Comparison of ENCODE assay signal across 24 cellular contexts in the genomic region with DNA sequence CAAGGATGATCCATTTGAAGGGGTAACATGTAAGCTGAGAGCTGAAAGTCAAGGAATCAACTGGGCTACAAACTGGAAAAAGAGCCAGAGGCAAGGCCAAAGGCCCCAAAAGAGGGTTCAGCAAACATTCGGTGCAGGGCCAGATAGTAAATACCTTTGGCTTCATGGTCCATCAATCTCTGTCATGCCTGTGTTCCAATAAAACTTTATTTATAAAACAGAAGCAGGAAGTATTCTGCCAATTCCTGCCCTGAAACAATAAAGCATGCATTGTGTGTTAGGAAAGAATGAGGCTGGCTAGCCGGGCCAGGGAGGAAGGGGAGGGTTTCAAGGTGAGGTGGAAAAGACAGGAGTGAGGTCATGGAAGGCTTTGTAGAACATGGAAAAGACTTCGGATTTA.
DNase-seq lines count a peak whose midpoint lies in the region; ATAC-seq, FAIRE-seq and TF ChIP-seq lines count a peak whose summit lies in the region.
"Had no signal": no experiment of that assay in that cellular context is flagged by ENCODE, and none has a peak within 500 bp of the region (broad histone marks: within the 10 kb centered on the region; RNA-seq: fewer than 3 reads in every experiment).

No MANE protein-coding gene starts in this region.

- BruUV-seq in GM12878 (replicated peaks; lab: Mats Ljungman, UMichigan), result no TSS peak

- TF ChIP-seq RAD21 in GM12878 (IDR thresholded peaks at IDR 0.05; ENCODE audit: insufficient read depth, low read depth, low read length), result no peak

- DNase-seq in activated naive CD4-positive, alpha-beta T cell treated with anti-CD3 and anti-CD28 coated beads, Interleukin-2, amount 10 ng/mL, durations not matched to agents 7 days and 5 days, result no peak
- DNase-seq in activated naive CD4-positive, alpha-beta T cell treated with anti-CD3 and anti-CD28 coated beads, Interleukin-2, amount 50 U/mL, for 16 hours, result no peak
- DNase-seq in GM12878 (ENCODE audit: low read depth, low spot score) (no peak), COR-L47 (lab: John Stamatoyannopoulos, UW) (no peak), GM19239 (ENCODE audit: insufficient read length, low spot score) (no peak), NCI-H510A treated with DMSO at 0.1 percent for 48 hours (lab: John Stamatoyannopoulos, UW) (no peak)
- DNase-seq in stimulated activated naive B cell treated with anti-CD40 and anti-IgM and Interleukin-4, amounts not matched to agents 10 μg/mL and 1 μg/mL and 100 μg/mL, for 72 hours, result no peak
- DNase-seq: activated CD4-positive, CD25-positive, alpha-beta regulatory T cell; adrenal gland; foreskin keratinocyte; KBM-7; kidney glomerular epithelial cell; NCI-H1048; NCI-H2081; NCI-H524; SHP77 treated with DMSO at 0.1 percent for 48 hours; stimulated activated naive CD4-positive, alpha-beta T cell had no signal

- H3K4me1 ChIP-seq in OCI-LY3 (ENCODE audit: low read length), result peaks cover 59% of the 10 kb centered on the region
- peaks cover 63% of the 10 kb centered on the region for H3K4me1 ChIP-seq in GM12878 (ENCODE audit: control insufficient read depth, insufficient read depth, low read length)
- H3K4me1 ChIP-seq: foreskin keratinocyte had no signal

- H3K27me3 ChIP-seq in OCI-LY3 (ENCODE audit: low read depth, low read length) (0 out of 2 replicates have a peak, but pooled peaks cover 8% of the 10 kb centered on the region), GM12878 (replicated peaks in 1 of 2; ENCODE audit: control insufficient read depth in 2 of 2, insufficient read depth in 2 of 2, low read length in 1 of 2) (no peaks in the 10 kb centered on the region)
- H3K27me3 ChIP-seq: adrenal gland, foreskin keratinocyte, neutrophil had no signal

- no peak overlapping the region for H3K4me3 ChIP-seq in OCI-LY3 (ENCODE audit: low read length)
- H3K4me3 ChIP-seq in GM12878, result no peak overlapping the region
- H3K4me3 ChIP-seq: adrenal gland had no signal

- CTCF ChIA-PET in activated naive CD4-positive, alpha-beta T cell treated with anti-CD3 and anti-CD28 coated beads, Interleukin-2, amount 10 ng/mL, durations not matched to agents 7 days and 5 days (lab: Charles Lee), result interaction anchor here (0.8 kb wide), 1 partner anchor 99 kb away, joined by 3 read pairs; no protein-coding TSS in a partner anchor
- CTCF ChIA-PET in GM12878 (lab: Yijun Ruan, JAX), result interaction anchor here (1.9 to 6.5 kb wide), 4 partner anchors 102 to 173 kb away, joined by 6 to 108 read pairs (median 104); a partner anchor contains a TSS

- peak overlapping the region; percentile 99 for H3K27ac Mint-ChIP-seq in activated naive CD4-positive, alpha-beta T cell treated with anti-CD3 and anti-CD28 coated beads, Interleukin-2, amount 10 ng/mL, durations not matched to agents 7 days and 5 days
- peak overlapping the region; percentile 97 for H3K27ac Mint-ChIP-seq in stimulated activated naive B cell treated with anti-CD40 and anti-IgM and Interleukin-4, amounts not matched to agents 10 μg/mL and 1 μg/mL and 100 μg/mL, for 72 hours
- H3K27ac Mint-ChIP-seq: mesothelial cell of epicardium, type B pancreatic cell had no signal

- SMC1A ChIA-PET in GM12878 (lab: Charles Lee; ENCODE audit: uncharacterized antibody, unreplicated experiment), result interaction anchor here (3.0 to 10.7 kb wide), 7 partner anchors 15 to 174 kb away, joined by 18 to 282 read pairs (median 51); a partner anchor contains a TSS

- no peak for FAIRE-seq in GM12878 (lab: Jason Lieb, UNC)
- no peak for FAIRE-seq in GM19239 (lab: Jason Lieb, UNC)
- FAIRE-seq: H54 had no signal

- H3K27me3 Mint-ChIP-seq in activated naive CD4-positive, alpha-beta T cell treated with anti-CD3 and anti-CD28 coated beads, Interleukin-2, amount 10 ng/mL, durations not matched to agents 7 days and 5 days, result no peaks in the 10 kb centered on the region
- no peaks in the 10 kb centered on the region for H3K27me3 Mint-ChIP-seq in stimulated activated naive B cell treated with anti-CD40 and anti-IgM and Interleukin-4, amounts not matched to agents 10 μg/mL and 1 μg/mL and 100 μg/mL, for 72 hours
- H3K27me3 Mint-ChIP-seq: type B pancreatic cell had no signal

- peaks cover 16% of the 10 kb centered on the region for H3K9me3 Mint-ChIP-seq in activated naive CD4-positive, alpha-beta T cell treated with anti-CD3 and anti-CD28 coated beads, Interleukin-2, amount 10 ng/mL, durations not matched to agents 7 days and 5 days
- H3K9me3 Mint-ChIP-seq in stimulated activated naive B cell treated with anti-CD40 and anti-IgM and Interleukin-4, amounts not matched to agents 10 μg/mL and 1 μg/mL and 100 μg/mL, for 72 hours, result peaks cover 14 to 26% of the 10 kb centered on the region in 2 donors

- peaks cover 10% of the 10 kb centered on the region for H3K36me3 Mint-ChIP-seq in activated naive CD4-positive, alpha-beta T cell treated with anti-CD3 and anti-CD28 coated beads, Interleukin-2, amount 10 ng/mL, durations not matched to agents 7 days and 5 days
- peaks cover 10 to 15% of the 10 kb centered on the region in 2 donors for H3K36me3 Mint-ChIP-seq in stimulated activated naive B cell treated with anti-CD40 and anti-IgM and Interleukin-4, amounts not matched to agents 10 μg/mL and 1 μg/mL and 100 μg/mL, for 72 hours
- H3K36me3 Mint-ChIP-seq: mesothelial cell of epicardium had no signal

- 82% methylated on average over 3 of the region's 3 CpGs for WGBS in GM12878 (ENCODE audit: insufficient coverage, insufficient replicate concordance, low lambda C conversion rate, missing lambda C conversion rate)

- H3K9ac ChIP-seq in OCI-LY3 (ENCODE audit: low read length) (no peak overlapping the region), GM12878 (ENCODE audit: control insufficient read depth, insufficient read depth, low read length) (no peak overlapping the region)

- no peak for TF ChIP-seq EP300 in GM12878 (IDR thresholded peaks at IDR 0.05; ENCODE audit: borderline replicate concordance in 1 of 2, control insufficient read depth in 1 of 2, low read depth in 2 of 2, low read length in 2 of 2)

- H3K4me1 Mint-ChIP-seq in activated naive CD4-positive, alpha-beta T cell treated with anti-CD3 and anti-CD28 coated beads, Interleukin-2, amount 10 ng/mL, durations not matched to agents 7 days and 5 days, result peaks cover 60% of the 10 kb centered on the region
- H3K4me1 Mint-ChIP-seq in stimulated activated naive B cell treated with anti-CD40 and anti-IgM and Interleukin-4, amounts not matched to agents 10 μg/mL and 1 μg/mL and 100 μg/mL, for 72 hours, result peaks cover 70 to 86% of the 10 kb centered on the region in 2 donors

- H4K20me1 ChIP-seq in OCI-LY3 (ENCODE audit: insufficient read depth, low read length) (no peaks in the 10 kb centered on the region), GM12878 (ENCODE audit: control insufficient read depth, insufficient read depth) (no peaks in the 10 kb centered on the region)

- H3K4me3 Mint-ChIP-seq in activated naive CD4-positive, alpha-beta T cell treated with anti-CD3 and anti-CD28 coated beads, Interleukin-2, amount 10 ng/mL, durations not matched to agents 7 days and 5 days, result no peak overlapping the region
- peak overlapping the region in 1 of 2 donors; percentile 12 for H3K4me3 Mint-ChIP-seq in stimulated activated naive B cell treated with anti-CD40 and anti-IgM and Interleukin-4, amounts not matched to agents 10 μg/mL and 1 μg/mL and 100 μg/mL, for 72 hours
- H3K4me3 Mint-ChIP-seq: mesothelial cell of epicardium, type B pancreatic cell had no signal

- POLR2A ChIA-PET in GM12878 (lab: Charles Lee), result interaction anchor here (1.1 to 6.0 kb wide), 4 partner anchors 41 to 113 kb away, joined by 3 to 65 read pairs (median 20); a partner anchor contains a TSS

- H3K79me2 ChIP-seq in OCI-LY3 (ENCODE audit: low read length) (no peaks in the 10 kb centered on the region), GM12878 (ENCODE audit: control insufficient read depth, insufficient read depth, low read length) (no peaks in the 10 kb centered on the region)

- H3K4me2 ChIP-seq in OCI-LY3 (ENCODE audit: low read length) (0 out of 2 replicates have a peak overlapping the region, but pooled peaks have one; percentile 8), GM12878 (ENCODE audit: control insufficient read depth, insufficient read depth) (peak overlapping the region; percentile 80)

- H3K9me3 ChIP-seq in OCI-LY3 (ENCODE audit: insufficient read depth, low read length) (no peaks in the 10 kb centered on the region), GM12878 (replicated peaks; ENCODE audit: control insufficient read depth, insufficient read depth, low read length) (peaks cover 8% of the 10 kb centered on the region)
- H3K9me3 ChIP-seq: adrenal gland, neutrophil had no signal

- TF ChIP-seq CTCF in OCI-LY3 (IDR thresholded peaks at IDR 0.05; ENCODE audit: low read depth, low read length), result no peak
- TF ChIP-seq CTCF in GM12878 (IDR thresholded peaks at IDR 0.05 in 2 of 3, conservative IDR thresholded peaks at IDR 0.05 in 1 of 3; ENCODE audit: control insufficient read depth in 2 of 3, extremely low read depth in 1 of 3, insufficient read depth in 1 of 3, low read depth in 3 of 3, low read length in 3 of 3), result no peak

- RAD21 ChIA-PET in GM12878 (lab: Charles Lee; ENCODE audit: unreplicated experiment), result interaction anchor here (1.0 to 8.1 kb wide), 9 partner anchors 15 to 373 kb away, joined by 3 to 148 read pairs (median 20); a partner anchor contains a TSS

- intact Hi-C loops in GM12878 (cut with micrococcal nuclease; ENCODE audit: unreplicated experiment), result loop anchor here (5.0 kb wide), 5 partner anchors 84 to 369 kb away; a partner anchor contains a TSS

- H3K36me3 ChIP-seq in OCI-LY3 (replicated peaks; ENCODE audit: low read depth, low read length) (no peaks in the 10 kb centered on the region), GM12878 (ENCODE audit: control insufficient read depth in 2 of 2, insufficient read depth in 2 of 2, low read length in 1 of 2) (no peaks in the 10 kb centered on the region)
- H3K36me3 ChIP-seq: adrenal gland, neutrophil had no signal

- ATAC-seq in GM12878, result no peak
- no peak for ATAC-seq in stimulated activated naive B cell treated with anti-CD40 and anti-IgM and Interleukin-4, amounts not matched to agents 10 μg/mL and 1 μg/mL and 100 μg/mL, for 72 hours (replicated peaks)
- ATAC-seq: foreskin keratinocyte had no signal

- no peak for TF ChIP-seq POLR2A in GM12878 (IDR thresholded peaks at IDR 0.05; ENCODE audit: low read depth, low read length)

- in situ Hi-C loops in GM12878 (cut with MboI), result no loop called here

- H2AFZ ChIP-seq in OCI-LY3 (ENCODE audit: low read depth, low read length), result no peak overlapping the region
- H2AFZ ChIP-seq in GM12878 (ENCODE audit: control insufficient read depth, low read depth, low read length), result peak overlapping the region; percentile 51; the same call in 1 of the 2 replicates

- H3K27ac ChIP-seq in OCI-LY3 (ENCODE audit: low read length) (no peak overlapping the region; the same call in 1 of the 2 replicates), GM12878 (ENCODE audit: control insufficient read depth, insufficient read depth) (peak overlapping the region; percentile 98)
- H3K27ac ChIP-seq: adrenal gland, epithelial cell of prostate, foreskin keratinocyte, HL-60, neutrophil had no signal
